In the genomic region with DNA sequence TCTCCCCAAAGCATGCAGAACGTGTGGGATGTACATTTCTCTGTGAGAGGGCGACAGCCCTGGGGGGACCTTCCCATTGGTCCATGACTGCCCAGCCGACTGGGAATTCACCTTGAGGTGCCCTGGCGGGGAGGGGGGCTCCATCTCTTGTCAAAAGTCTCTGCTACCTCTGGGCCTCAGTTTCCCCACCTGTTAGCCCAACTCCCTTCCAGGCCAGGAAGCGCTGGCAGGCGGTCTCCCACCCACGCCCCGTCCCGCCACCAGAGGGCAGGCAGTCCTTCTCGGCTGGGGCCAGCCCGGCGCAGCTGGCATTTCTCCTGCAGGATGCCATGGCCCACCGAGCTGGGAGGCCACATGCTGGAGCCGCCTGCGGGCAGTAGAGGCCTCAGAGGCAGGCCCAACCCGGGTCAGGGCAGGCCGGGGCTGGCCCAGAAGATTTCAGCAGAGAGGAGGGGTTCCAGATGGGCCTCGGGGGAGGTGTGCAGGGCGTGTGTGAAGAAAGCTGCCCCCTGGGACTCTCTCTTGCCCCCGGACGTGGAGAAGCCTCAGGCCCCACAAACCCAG, we compare ENCODE assay signal across 8 cellular contexts. TPM values are rescaled to one million over a fixed set of nuclear protein-coding genes. Genes with fewer than 3 reads are reported as not detected.
DNase-seq lines count a peak whose midpoint lies in the region; ATAC-seq and TF ChIP-seq lines count a peak whose summit lies in the region.

No MANE protein-coding gene starts in this region.

- peak; percentile 86 for TF ChIP-seq CTCF in VCaP (conservative IDR thresholded peaks at IDR 0.05)

- H3K27ac Mint-ChIP-seq in stimulated activated naive CD8-positive, alpha-beta T cell treated with anti-CD3 and anti-CD28 coated beads, Interleukin-15, Interleukin-2, amounts not matched to agents 100 ng/mL and 50 ng/mL, for 24 hours: peak overlapping the region; percentile 100

- no peaks in the 10 kb centered on the region for H3K27me3 Mint-ChIP-seq in stimulated activated naive CD8-positive, alpha-beta T cell treated with anti-CD3 and anti-CD28 coated beads, Interleukin-15, Interleukin-2, amounts not matched to agents 100 ng/mL and 50 ng/mL, for 24 hours

- no peaks in the 10 kb centered on the region for H3K9me3 Mint-ChIP-seq in stimulated activated naive CD8-positive, alpha-beta T cell treated with anti-CD3 and anti-CD28 coated beads, Interleukin-15, Interleukin-2, amounts not matched to agents 100 ng/mL and 50 ng/mL, for 24 hours

- peaks cover 94% of the 10 kb centered on the region for H3K4me1 Mint-ChIP-seq in stimulated activated naive CD8-positive, alpha-beta T cell treated with anti-CD3 and anti-CD28 coated beads, Interleukin-15, Interleukin-2, amounts not matched to agents 100 ng/mL and 50 ng/mL, for 24 hours (ENCODE audit: low read depth)

- no peaks in the 10 kb centered on the region for H3K27me3 ChIP-seq in Karpas-422 (ENCODE audit: low read length)

- H3K9ac ChIP-seq in Karpas-422 (ENCODE audit: low read length): 0 out of 2 replicates have a peak overlapping the region, but pooled peaks have one; percentile 16

- H3K4me2 ChIP-seq in Karpas-422 (ENCODE audit: low read depth, low read length, poor library complexity, severe bottlenecking): no peak overlapping the region

- H3K79me2 ChIP-seq in Karpas-422 (ENCODE audit: low read length): no peaks in the 10 kb centered on the region

- no peaks in the 10 kb centered on the region for H4K20me1 ChIP-seq in Karpas-422 (ENCODE audit: insufficient read depth, low read depth, low read length)

- H3K4me3 ChIP-seq in Karpas-422 (ENCODE audit: low read length): no peak overlapping the region

- no peaks in the 10 kb centered on the region for H3K36me3 Mint-ChIP-seq in stimulated activated naive CD8-positive, alpha-beta T cell treated with anti-CD3 and anti-CD28 coated beads, Interleukin-15, Interleukin-2, amounts not matched to agents 100 ng/mL and 50 ng/mL, for 24 hours (ENCODE audit: low read depth)

- H3K27ac ChIP-seq in Karpas-422 (ENCODE audit: low read length): no peak overlapping the region
- H3K27ac ChIP-seq in VCaP: no peak overlapping the region; the same call in 1 of the 2 replicates

- H3K9me2 ChIP-seq in Karpas-422 (replicated peaks; ENCODE audit: insufficient read depth, low read length): no peaks in the 10 kb centered on the region

- DNase-seq in DMS114 treated with DMSO at 0.1 percent for 48 hours (lab: John Stamatoyannopoulos, UW; ENCODE audit: unreplicated experiment) (peak; percentile 26), Karpas-422 (peak; percentile 77), cerebellar cortex (ENCODE audit: low spot score) (peak; percentile 48), left kidney (ENCODE audit: low read depth, low spot score) (peak; percentile 88)

- ATAC-seq in HG03378 (IDR thresholded peaks at IDR 0.05; ENCODE audit: unreplicated experiment) (no peak), HG03565 (IDR thresholded peaks at IDR 0.05; ENCODE audit: unreplicated experiment) (no peak)

- no peaks in the 10 kb centered on the region for H3K9me3 ChIP-seq in Karpas-422 (ENCODE audit: low read length)

- H3K4me1 ChIP-seq in Karpas-422 (ENCODE audit: low read length): peaks cover 28% of the 10 kb centered on the region

- H3K36me3 ChIP-seq in Karpas-422 (ENCODE audit: insufficient read depth, low read length): no peaks in the 10 kb centered on the region

- H3K4me3 Mint-ChIP-seq in stimulated activated naive CD8-positive, alpha-beta T cell treated with anti-CD3 and anti-CD28 coated beads, Interleukin-15, Interleukin-2, amounts not matched to agents 100 ng/mL and 50 ng/mL, for 24 hours: peak overlapping the region; percentile 94

- no peak overlapping the region for H2AFZ ChIP-seq in Karpas-422 (ENCODE audit: low read length)

RNA-seq across cellular contexts. Expression of a gene that starts 16.6 kb away (rescaled TPM):
- total RNA-seq in Karpas-422 (2014; rRNA removed; shearing (Covaris generic); ENCODE audit: low replicate concordance): not detected in 2 replicates

RNA-seq across cellular contexts. Expression of a gene that starts 27.3 kb away (rescaled TPM):
- 27.1 and 30.6 TPM in 2 replicates for total RNA-seq in Karpas-422 (2014; rRNA removed; shearing (Covaris generic); ENCODE audit: low replicate concordance)

RNA-seq across cellular contexts. Expression of a gene that starts 32.8 kb away (rescaled TPM):
- 0.72 TPM in 1 of 2 replicates, not detected in the other for total RNA-seq in Karpas-422 (2014; rRNA removed; shearing (Covaris generic); ENCODE audit: low replicate concordance)

RNA-seq across cellular contexts. Expression of a gene that starts 58.3 kb away (rescaled TPM):
- 0.34 and 2.3 TPM in 2 replicates for total RNA-seq in Karpas-422 (2014; rRNA removed; shearing (Covaris generic); ENCODE audit: low replicate concordance)

Comparison
In these comparisons a context has a peak if more than half of its experiments do, and no peak if none do; other contexts are left out.
1. DNase-seq: peak in every context shown above with its lines; median percentile 88 in left kidney; 77 in Karpas-422; 48 in cerebellar cortex; 26 in DMS114 treated with DMSO at 0.1 percent for 48 hours.